Comparison of ENCODE assay signal across 8 cellular contexts in the genomic region with DNA sequence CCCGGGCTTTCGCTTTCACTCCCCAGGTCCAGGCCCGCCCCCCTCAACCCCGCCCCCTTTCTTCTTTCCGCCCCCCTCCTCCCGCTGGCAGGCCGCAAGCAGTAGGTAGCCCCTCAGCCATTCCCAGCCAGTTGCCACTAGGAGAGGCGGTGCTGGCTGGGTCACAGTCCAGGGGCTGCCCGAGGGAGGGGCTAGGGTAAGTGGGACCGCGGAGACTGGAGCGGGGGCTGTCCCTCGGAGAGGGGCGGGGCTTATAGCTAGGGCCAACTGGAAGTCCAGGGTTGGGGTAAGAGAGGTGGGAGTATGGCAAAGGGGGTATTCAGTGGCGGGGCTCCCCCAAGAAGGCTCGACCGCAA. TPM values are rescaled to one million over a fixed set of nuclear protein-coding genes. Genes with fewer than 3 reads are reported as not detected.
A peak's percentile ranks its signal among the peaks of the same experiment; 100 is the strongest.
DNase-seq lines count a peak whose midpoint lies in the region; ATAC-seq and TF ChIP-seq lines count a peak whose summit lies in the region.

No MANE protein-coding gene starts in this region.

- H3K36me3 Mint-ChIP-seq in activated naive CD8-positive, alpha-beta T cell treated with anti-CD3 and anti-CD28 coated beads, Interleukin-2, amount 10 ng/mL, durations not matched to agents 7 days and 5 days = peaks cover 42% of the 10 kb centered on the region

- peak overlapping the region; percentile 94 for H3K4me3 Mint-ChIP-seq in activated naive CD8-positive, alpha-beta T cell treated with anti-CD3 and anti-CD28 coated beads, Interleukin-2, amount 10 ng/mL, durations not matched to agents 7 days and 5 days

- peak; percentile 59 for ATAC-seq in HG02678 (IDR thresholded peaks at IDR 0.05; ENCODE audit: unreplicated experiment)
- peak; percentile 69 for ATAC-seq in activated naive CD8-positive, alpha-beta T cell treated with anti-CD3 and anti-CD28 coated beads, Interleukin-2, amount 10 ng/mL, durations not matched to agents 7 days and 5 days (ENCODE audit: low read depth)
- ATAC-seq in Right ventricle myocardium inferior = peak; percentile 88

- H3K4me3 ChIP-seq in ovary (peak overlapping the region; percentile 94), thyroid gland (replicated peaks in 1 of 3) (peak overlapping the region; percentile 28 to 83 (median 58))

- intact Hi-C loops in Right ventricle myocardium inferior (cut with DNase I) = loop anchor here (5.0 to 10.0 kb wide), 2 partner anchors 41 to 288 kb away; a partner anchor contains a TSS
- intact Hi-C loops in ovary (cut with DNase I) = loop anchor here in 1 of 4 donors (10.0 kb wide), 1 partner anchor 218 kb away; a partner anchor contains a TSS
- intact Hi-C loops in thyroid gland (cut with DNase I) = no loop called here

- DNase-seq in GM10266 (ENCODE audit: extremely low spot score) (peak; percentile 98), NCI-H1105 (lab: John Stamatoyannopoulos, UW) (peak; percentile 98), SKM-1 treated with dmso at 0.1 percent for 144 hours (lab: John Stamatoyannopoulos, UW; ENCODE audit: unreplicated experiment) (peak; percentile 72), Right ventricle myocardium inferior (ENCODE audit: missing footprints) (peak; percentile 96), ovary (peak; percentile 91 to 94 (median 91)), thyroid gland (peak; percentile 99)
- peak; percentile 90 for DNase-seq in activated naive CD8-positive, alpha-beta T cell treated with anti-CD3 and anti-CD28 coated beads, Interleukin-2, amount 10 ng/mL, durations not matched to agents 7 days and 5 days

- POLR2A ChIA-PET in activated naive CD8-positive, alpha-beta T cell treated with anti-CD3 and anti-CD28 coated beads, Interleukin-2, amount 10 ng/mL, durations not matched to agents 7 days and 5 days (lab: Charles Lee) = interaction anchor here (0.8 to 14.1 kb wide), 21 partner anchors 10 to 283 kb away, joined by 3 to 347 read pairs (median 10); a partner anchor contains a TSS

- H3K9me3 Mint-ChIP-seq in activated naive CD8-positive, alpha-beta T cell treated with anti-CD3 and anti-CD28 coated beads, Interleukin-2, amount 10 ng/mL, durations not matched to agents 7 days and 5 days = no peaks in the 10 kb centered on the region

- H3K36me3 ChIP-seq in ovary = no peaks in the 10 kb centered on the region
- peaks cover 17 to 18% of the 10 kb centered on the region in 2 donors for H3K36me3 ChIP-seq in thyroid gland

- peak; percentile 2 for TF ChIP-seq CTCF in GM10266 (IDR thresholded peaks at IDR 0.05; ENCODE audit: control insufficient read depth, insufficient read depth, low read depth, missing control alignments)
- TF ChIP-seq CTCF in ovary (IDR thresholded peaks at IDR 0.05) = no peak
- TF ChIP-seq CTCF in thyroid gland (IDR thresholded peaks at IDR 0.05) = no peak

- H3K4me1 ChIP-seq in ovary (ENCODE audit: insufficient read depth) = peaks cover 10% of the 10 kb centered on the region
- H3K4me1 ChIP-seq in thyroid gland = peaks cover 22 to 23% of the 10 kb centered on the region in 2 donors

- no peak for TF ChIP-seq POLR2A in ovary (IDR thresholded peaks at IDR 0.05)
- TF ChIP-seq POLR2A in thyroid gland (IDR thresholded peaks at IDR 0.05) = no peak

- no peaks in the 10 kb centered on the region for H3K9me3 ChIP-seq in ovary
- no peaks in the 10 kb centered on the region for H3K9me3 ChIP-seq in thyroid gland

- H3K27me3 ChIP-seq in ovary (no peaks in the 10 kb centered on the region), thyroid gland (no peaks in the 10 kb centered on the region)

- no peak for TF ChIP-seq EP300 in ovary (IDR thresholded peaks at IDR 0.05)

- H3K27me3 Mint-ChIP-seq in activated naive CD8-positive, alpha-beta T cell treated with anti-CD3 and anti-CD28 coated beads, Interleukin-2, amount 10 ng/mL, durations not matched to agents 7 days and 5 days = no peaks in the 10 kb centered on the region

- peak overlapping the region; percentile 96 for H3K27ac Mint-ChIP-seq in activated naive CD8-positive, alpha-beta T cell treated with anti-CD3 and anti-CD28 coated beads, Interleukin-2, amount 10 ng/mL, durations not matched to agents 7 days and 5 days

- 1 to 2% (median 1%) methylated on average over 17 of the region's 17 CpGs for WGBS in ovary, 3 donors
- WGBS in thyroid gland, 2 donors = 0 to 3% methylated on average over 9 to 17 of the region's 17 CpGs

- H3K27ac ChIP-seq in ovary (peak overlapping the region; percentile 75 to 83), thyroid gland (peak overlapping the region; percentile 37 to 75 (median 70))

- H3K4me1 Mint-ChIP-seq in activated naive CD8-positive, alpha-beta T cell treated with anti-CD3 and anti-CD28 coated beads, Interleukin-2, amount 10 ng/mL, durations not matched to agents 7 days and 5 days = peaks cover 56% of the 10 kb centered on the region

RNA-seq across cellular contexts. Expression of a gene that starts 0.2 kb away (rescaled TPM):
- 100 to 1,000 TPM; 406 to 414 TPM for total RNA-seq in activated naive CD8-positive, alpha-beta T cell treated with anti-CD3 and anti-CD28 coated beads, Interleukin-2, amount 10 ng/mL, durations not matched to agents 7 days and 5 days
- total RNA-seq in Right ventricle myocardium inferior (109 TPM), ovary (100 to 1,000 TPM in 3 of 7 donors, 10 to 100 TPM in 4; 34.7 to 129 (median 95.6) TPM), thyroid gland (10 to 100 TPM; 31.3 to 66.6 (median 47.5) TPM)
- polyA plus RNA-seq in ovary = 100 to 1,000 TPM in 1 of 2 donors, 10 to 100 TPM in 1; 82.5 to 160 TPM

RNA-seq across cellular contexts. Expression of a gene that starts 0.7 kb away (rescaled TPM):
- total RNA-seq in activated naive CD8-positive, alpha-beta T cell treated with anti-CD3 and anti-CD28 coated beads, Interleukin-2, amount 10 ng/mL, durations not matched to agents 7 days and 5 days = 100 to 1,000 TPM; 131 to 153 TPM
- total RNA-seq in Right ventricle myocardium inferior (33.4 TPM), ovary (10 to 100 TPM; 19.2 to 74.4 (median 61.4) TPM), thyroid gland (100 to 1,000 TPM in 1 of 4 donors, 10 to 100 TPM in 3; 30.6 to 106 (median 67.6) TPM)
- polyA plus RNA-seq in ovary = 10 to 100 TPM; 36.1 to 40.0 TPM

RNA-seq across cellular contexts. Expression of a gene that starts 5.2 kb away (rescaled TPM):
- 10 to 100 TPM; 41.6 to 43.9 TPM for total RNA-seq in activated naive CD8-positive, alpha-beta T cell treated with anti-CD3 and anti-CD28 coated beads, Interleukin-2, amount 10 ng/mL, durations not matched to agents 7 days and 5 days
- total RNA-seq in Right ventricle myocardium inferior (14.6 TPM), ovary (10 to 100 TPM; 13.0 to 26.3 (median 17.3) TPM), thyroid gland (10 to 100 TPM in 3 of 4 donors, 1 to 10 TPM in 1; 8.3 to 25.5 (median 16.9) TPM)
- 10 to 100 TPM in 1 of 2 donors, 1 to 10 TPM in 1; 5.1 to 30.7 TPM for polyA plus RNA-seq in ovary

RNA-seq across cellular contexts. Expression of a gene that starts 10.6 kb away (rescaled TPM):
- total RNA-seq in activated naive CD8-positive, alpha-beta T cell treated with anti-CD3 and anti-CD28 coated beads, Interleukin-2, amount 10 ng/mL, durations not matched to agents 7 days and 5 days = 100 to 1,000 TPM; 430 to 443 TPM
- 140 TPM for total RNA-seq in Right ventricle myocardium inferior
- total RNA-seq in ovary = 100 to 1,000 TPM in 6 of 7 donors, 10 to 100 TPM in 1; 93.6 to 193 (median 168) TPM
- polyA plus RNA-seq in ovary = 100 to 1,000 TPM; 220 to 261 TPM
- total RNA-seq in thyroid gland = 100 to 1,000 TPM; 117 to 193 (median 186) TPM

RNA-seq across cellular contexts. Expression of a gene that starts 14.5 kb away (rescaled TPM):
- 100 to 1,000 TPM; 234 to 252 TPM for total RNA-seq in activated naive CD8-positive, alpha-beta T cell treated with anti-CD3 and anti-CD28 coated beads, Interleukin-2, amount 10 ng/mL, durations not matched to agents 7 days and 5 days
- 30.5 TPM for total RNA-seq in Right ventricle myocardium inferior
- 100 to 1,000 TPM in 1 of 7 donors, 10 to 100 TPM in 6; 31.6 to 151 (median 72.7) TPM for total RNA-seq in ovary
- polyA plus RNA-seq in ovary = 100 to 1,000 TPM in 1 of 2 donors, 10 to 100 TPM in 1; 87.4 to 212 TPM
- 10 to 100 TPM; 55.1 to 92.3 (median 70.0) TPM for total RNA-seq in thyroid gland

Comparison
In these comparisons a context has a peak if more than half of its experiments do, and no peak if none do; other contexts are left out.
1. Peak in every context shown above with its lines: DNase-seq, ATAC-seq, H3K4me3 ChIP-seq and H3K27ac ChIP-seq.